Comparison of ENCODE assay signal across 1 cellular context in genomic region chr4:108650212-108651067, GRCh38.
TF ChIP-seq lines count a peak whose summit lies in the region.

Gene OSTC (plus strand): TSS chr4:108650599. CDS start chr4:108650656, 57 bp downstream.

TF ChIP-seq in HepG2, 621 proteins besides CTCF, POLR2A, EP300 and RAD21 (continued from another document and continues in another):
- TF ChIP-seq, protein P1, sequence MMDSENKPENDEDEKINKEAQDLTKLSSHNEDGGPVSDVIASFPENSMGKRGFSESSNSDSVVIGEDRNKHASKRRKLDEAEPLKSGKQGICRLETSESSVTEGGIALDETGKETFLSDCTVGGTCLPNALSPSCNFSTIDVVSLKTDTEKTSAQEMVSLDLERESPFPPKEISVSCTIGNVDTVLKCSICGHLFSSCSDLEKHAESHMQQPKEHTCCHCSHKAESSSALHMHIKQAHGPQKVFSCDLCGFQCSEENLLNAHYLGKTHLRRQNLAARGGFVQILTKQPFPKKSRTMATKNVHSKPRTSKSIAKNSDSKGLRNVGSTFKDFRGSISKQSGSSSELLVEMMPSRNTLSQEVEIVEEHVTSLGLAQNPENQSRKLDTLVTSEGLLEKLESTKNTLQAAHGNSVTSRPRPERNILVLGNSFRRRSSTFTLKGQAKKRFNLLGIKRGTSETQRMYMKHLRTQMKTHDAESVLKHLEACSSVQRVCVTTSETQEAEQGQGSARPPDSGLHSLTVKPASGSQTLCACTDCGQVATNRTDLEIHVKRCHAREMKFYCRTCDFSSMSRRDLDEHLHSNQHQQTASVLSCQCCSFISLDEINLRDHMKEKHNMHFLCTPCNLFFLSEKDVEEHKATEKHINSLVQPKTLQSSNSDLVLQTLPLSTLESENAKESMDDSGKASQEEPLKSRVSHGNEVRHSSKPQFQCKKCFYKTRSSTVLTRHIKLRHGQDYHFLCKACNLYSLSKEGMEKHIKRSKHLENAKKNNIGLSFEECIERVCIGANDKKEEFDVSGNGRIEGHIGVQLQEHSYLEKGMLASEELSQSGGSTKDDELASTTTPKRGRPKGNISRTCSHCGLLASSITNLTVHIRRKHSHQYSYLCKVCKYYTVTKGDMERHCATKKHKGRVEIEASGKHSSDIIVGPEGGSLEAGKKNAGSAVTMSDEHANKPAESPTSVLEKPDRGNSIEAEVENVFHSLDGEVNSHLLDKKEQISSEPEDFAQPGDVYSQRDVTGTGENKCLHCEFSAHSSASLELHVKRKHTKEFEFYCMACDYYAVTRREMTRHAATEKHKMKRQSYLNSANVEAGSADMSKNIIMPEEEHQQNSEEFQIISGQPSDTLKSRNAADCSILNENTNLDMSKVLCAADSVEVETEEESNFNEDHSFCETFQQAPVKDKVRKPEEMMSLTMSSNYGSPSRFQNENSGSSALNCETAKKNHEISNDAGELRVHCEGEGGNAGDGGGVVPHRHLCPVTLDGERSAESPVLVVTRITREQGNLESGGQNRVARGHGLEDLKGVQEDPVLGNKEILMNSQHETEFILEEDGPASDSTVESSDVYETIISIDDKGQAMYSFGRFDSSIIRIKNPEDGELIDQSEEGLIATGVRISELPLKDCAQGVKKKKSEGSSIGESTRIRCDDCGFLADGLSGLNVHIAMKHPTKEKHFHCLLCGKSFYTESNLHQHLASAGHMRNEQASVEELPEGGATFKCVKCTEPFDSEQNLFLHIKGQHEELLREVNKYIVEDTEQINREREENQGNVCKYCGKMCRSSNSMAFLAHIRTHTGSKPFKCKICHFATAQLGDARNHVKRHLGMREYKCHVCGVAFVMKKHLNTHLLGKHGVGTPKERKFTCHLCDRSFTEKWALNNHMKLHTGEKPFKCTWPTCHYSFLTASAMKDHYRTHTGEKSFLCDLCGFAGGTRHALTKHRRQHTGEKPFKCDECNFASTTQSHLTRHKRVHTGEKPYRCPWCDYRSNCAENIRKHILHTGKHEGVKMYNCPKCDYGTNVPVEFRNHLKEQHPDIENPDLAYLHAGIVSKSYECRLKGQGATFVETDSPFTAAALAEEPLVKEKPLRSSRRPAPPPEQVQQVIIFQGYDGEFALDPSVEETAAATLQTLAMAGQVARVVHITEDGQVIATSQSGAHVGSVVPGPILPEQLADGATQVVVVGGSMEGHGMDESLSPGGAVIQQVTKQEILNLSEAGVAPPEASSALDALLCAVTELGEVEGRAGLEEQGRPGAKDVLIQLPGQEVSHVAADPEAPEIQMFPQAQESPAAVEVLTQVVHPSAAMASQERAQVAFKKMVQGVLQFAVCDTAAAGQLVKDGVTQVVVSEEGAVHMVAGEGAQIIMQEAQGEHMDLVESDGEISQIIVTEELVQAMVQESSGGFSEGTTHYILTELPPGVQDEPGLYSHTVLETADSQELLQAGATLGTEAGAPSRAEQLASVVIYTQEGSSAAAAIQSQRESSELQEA (CRISPR knock-in tag; IDR thresholded peaks at IDR 0.05; ENCODE audit: not compliant biosample characterization) = no peak
- TF ChIP-seq ZSCAN20 (CRISPR knock-in tag; IDR thresholded peaks at IDR 0.05; ENCODE audit: borderline replicate concordance) = no peak
- TF ChIP-seq ZNF616 (CRISPR knock-in tag; IDR thresholded peaks at IDR 0.05; ENCODE audit: low read depth) = 0 out of 2 replicates have a peak, but pooled peaks have one; percentile 63
- peak; percentile 44; the same call in 1 of the 2 replicates for TF ChIP-seq ZNF614 (CRISPR knock-in tag; IDR thresholded peaks at IDR 0.05; ENCODE audit: borderline replicate concordance)
- TF ChIP-seq, protein P2, sequence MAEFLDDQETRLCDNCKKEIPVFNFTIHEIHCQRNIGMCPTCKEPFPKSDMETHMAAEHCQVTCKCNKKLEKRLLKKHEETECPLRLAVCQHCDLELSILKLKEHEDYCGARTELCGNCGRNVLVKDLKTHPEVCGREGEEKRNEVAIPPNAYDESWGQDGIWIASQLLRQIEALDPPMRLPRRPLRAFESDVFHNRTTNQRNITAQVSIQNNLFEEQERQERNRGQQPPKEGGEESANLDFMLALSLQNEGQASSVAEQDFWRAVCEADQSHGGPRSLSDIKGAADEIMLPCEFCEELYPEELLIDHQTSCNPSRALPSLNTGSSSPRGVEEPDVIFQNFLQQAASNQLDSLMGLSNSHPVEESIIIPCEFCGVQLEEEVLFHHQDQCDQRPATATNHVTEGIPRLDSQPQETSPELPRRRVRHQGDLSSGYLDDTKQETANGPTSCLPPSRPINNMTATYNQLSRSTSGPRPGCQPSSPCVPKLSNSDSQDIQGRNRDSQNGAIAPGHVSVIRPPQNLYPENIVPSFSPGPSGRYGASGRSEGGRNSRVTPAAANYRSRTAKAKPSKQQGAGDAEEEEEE (CRISPR knock-in tag; IDR thresholded peaks at IDR 0.05; ENCODE audit: borderline replicate concordance) = no peak
- no peak for TF ChIP-seq ZNF260 (CRISPR knock-in tag; IDR thresholded peaks at IDR 0.05; ENCODE audit: borderline replicate concordance, low read depth)
- 0 out of 2 replicates have a peak, but pooled peaks have one; percentile 59 for TF ChIP-seq ZNF138 (CRISPR knock-in tag; IDR thresholded peaks at IDR 0.05; ENCODE audit: low read depth)
- TF ChIP-seq THAP9 (CRISPR knock-in tag; IDR thresholded peaks at IDR 0.05; ENCODE audit: borderline replicate concordance) = peak; percentile 74; the same call in 1 of the 2 replicates
- TF ChIP-seq MYNN (CRISPR knock-in tag; IDR thresholded peaks at IDR 0.05; ENCODE audit: low read depth) = no peak
- TF ChIP-seq, protein P3, sequence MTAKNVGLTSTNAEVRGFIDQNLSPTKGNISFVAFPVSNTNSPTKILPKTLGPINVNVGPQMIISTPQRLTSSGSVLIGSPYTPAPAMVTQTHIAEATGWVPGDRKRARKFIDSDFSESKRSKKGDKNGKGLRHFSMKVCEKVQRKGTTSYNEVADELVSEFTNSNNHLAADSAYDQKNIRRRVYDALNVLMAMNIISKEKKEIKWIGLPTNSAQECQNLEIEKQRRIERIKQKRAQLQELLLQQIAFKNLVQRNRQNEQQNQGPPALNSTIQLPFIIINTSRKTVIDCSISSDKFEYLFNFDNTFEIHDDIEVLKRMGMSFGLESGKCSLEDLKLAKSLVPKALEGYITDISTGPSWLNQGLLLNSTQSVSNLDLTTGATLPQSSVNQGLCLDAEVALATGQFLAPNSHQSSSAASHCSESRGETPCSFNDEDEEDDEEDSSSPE (CRISPR knock-in tag; IDR thresholded peaks at IDR 0.05) = peak; percentile 86
- TF ChIP-seq, protein P4, sequence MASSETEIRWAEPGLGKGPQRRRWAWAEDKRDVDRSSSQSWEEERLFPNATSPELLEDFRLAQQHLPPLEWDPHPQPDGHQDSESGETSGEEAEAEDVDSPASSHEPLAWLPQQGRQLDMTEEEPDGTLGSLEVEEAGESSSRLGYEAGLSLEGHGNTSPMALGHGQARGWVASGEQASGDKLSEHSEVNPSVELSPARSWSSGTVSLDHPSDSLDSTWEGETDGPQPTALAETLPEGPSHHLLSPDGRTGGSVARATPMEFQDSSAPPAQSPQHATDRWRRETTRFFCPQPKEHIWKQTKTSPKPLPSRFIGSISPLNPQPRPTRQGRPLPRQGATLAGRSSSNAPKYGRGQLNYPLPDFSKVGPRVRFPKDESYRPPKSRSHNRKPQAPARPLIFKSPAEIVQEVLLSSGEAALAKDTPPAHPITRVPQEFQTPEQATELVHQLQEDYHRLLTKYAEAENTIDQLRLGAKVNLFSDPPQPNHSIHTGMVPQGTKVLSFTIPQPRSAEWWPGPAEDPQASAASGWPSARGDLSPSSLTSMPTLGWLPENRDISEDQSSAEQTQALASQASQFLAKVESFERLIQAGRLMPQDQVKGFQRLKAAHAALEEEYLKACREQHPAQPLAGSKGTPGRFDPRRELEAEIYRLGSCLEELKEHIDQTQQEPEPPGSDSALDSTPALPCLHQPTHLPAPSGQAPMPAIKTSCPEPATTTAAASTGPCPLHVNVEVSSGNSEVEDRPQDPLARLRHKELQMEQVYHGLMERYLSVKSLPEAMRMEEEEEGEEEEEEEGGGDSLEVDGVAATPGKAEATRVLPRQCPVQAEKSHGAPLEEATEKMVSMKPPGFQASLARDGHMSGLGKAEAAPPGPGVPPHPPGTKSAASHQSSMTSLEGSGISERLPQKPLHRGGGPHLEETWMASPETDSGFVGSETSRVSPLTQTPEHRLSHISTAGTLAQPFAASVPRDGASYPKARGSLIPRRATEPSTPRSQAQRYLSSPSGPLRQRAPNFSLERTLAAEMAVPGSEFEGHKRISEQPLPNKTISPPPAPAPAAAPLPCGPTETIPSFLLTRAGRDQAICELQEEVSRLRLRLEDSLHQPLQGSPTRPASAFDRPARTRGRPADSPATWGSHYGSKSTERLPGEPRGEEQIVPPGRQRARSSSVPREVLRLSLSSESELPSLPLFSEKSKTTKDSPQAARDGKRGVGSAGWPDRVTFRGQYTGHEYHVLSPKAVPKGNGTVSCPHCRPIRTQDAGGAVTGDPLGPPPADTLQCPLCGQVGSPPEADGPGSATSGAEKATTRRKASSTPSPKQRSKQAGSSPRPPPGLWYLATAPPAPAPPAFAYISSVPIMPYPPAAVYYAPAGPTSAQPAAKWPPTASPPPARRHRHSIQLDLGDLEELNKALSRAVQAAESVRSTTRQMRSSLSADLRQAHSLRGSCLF (CRISPR knock-in tag; IDR thresholded peaks at IDR 0.05; ENCODE audit: borderline replicate concordance) = no peak
- TF ChIP-seq, protein P5, sequence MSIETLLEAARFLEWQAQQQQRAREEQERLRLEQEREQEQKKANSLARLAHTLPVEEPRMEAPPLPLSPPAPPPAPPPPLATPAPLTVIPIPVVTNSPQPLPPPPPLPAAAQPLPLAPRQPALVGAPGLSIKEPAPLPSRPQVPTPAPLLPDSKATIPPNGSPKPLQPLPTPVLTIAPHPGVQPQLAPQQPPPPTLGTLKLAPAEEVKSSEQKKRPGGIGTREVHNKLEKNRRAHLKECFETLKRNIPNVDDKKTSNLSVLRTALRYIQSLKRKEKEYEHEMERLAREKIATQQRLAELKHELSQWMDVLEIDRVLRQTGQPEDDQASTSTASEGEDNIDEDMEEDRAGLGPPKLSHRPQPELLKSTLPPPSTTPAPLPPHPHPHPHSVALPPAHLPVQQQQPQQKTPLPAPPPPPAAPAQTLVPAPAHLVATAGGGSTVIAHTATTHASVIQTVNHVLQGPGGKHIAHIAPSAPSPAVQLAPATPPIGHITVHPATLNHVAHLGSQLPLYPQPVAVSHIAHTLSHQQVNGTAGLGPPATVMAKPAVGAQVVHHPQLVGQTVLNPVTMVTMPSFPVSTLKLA (IDR thresholded peaks at IDR 0.05) = peak; percentile 49
- no peak for TF ChIP-seq MTA3 (CRISPR knock-in tag; IDR thresholded peaks at IDR 0.05)
- TF ChIP-seq, protein P6, sequence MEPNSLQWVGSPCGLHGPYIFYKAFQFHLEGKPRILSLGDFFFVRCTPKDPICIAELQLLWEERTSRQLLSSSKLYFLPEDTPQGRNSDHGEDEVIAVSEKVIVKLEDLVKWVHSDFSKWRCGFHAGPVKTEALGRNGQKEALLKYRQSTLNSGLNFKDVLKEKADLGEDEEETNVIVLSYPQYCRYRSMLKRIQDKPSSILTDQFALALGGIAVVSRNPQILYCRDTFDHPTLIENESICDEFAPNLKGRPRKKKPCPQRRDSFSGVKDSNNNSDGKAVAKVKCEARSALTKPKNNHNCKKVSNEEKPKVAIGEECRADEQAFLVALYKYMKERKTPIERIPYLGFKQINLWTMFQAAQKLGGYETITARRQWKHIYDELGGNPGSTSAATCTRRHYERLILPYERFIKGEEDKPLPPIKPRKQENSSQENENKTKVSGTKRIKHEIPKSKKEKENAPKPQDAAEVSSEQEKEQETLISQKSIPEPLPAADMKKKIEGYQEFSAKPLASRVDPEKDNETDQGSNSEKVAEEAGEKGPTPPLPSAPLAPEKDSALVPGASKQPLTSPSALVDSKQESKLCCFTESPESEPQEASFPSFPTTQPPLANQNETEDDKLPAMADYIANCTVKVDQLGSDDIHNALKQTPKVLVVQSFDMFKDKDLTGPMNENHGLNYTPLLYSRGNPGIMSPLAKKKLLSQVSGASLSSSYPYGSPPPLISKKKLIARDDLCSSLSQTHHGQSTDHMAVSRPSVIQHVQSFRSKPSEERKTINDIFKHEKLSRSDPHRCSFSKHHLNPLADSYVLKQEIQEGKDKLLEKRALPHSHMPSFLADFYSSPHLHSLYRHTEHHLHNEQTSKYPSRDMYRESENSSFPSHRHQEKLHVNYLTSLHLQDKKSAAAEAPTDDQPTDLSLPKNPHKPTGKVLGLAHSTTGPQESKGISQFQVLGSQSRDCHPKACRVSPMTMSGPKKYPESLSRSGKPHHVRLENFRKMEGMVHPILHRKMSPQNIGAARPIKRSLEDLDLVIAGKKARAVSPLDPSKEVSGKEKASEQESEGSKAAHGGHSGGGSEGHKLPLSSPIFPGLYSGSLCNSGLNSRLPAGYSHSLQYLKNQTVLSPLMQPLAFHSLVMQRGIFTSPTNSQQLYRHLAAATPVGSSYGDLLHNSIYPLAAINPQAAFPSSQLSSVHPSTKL (CRISPR knock-in tag; IDR thresholded peaks at IDR 0.05) = 0 out of 2 replicates have a peak, but pooled peaks have one; percentile 7
- no peak for TF ChIP-seq ZNF326 (CRISPR knock-in tag; IDR thresholded peaks at IDR 0.05; ENCODE audit: borderline replicate concordance)
- TF ChIP-seq ZNF878 (CRISPR knock-in tag; IDR thresholded peaks at IDR 0.05) = peak; percentile 77
- TF ChIP-seq ZBTB7A (CRISPR knock-in tag; IDR thresholded peaks at IDR 0.05) = no peak
- TF ChIP-seq CHCHD3 (CRISPR knock-in tag; IDR thresholded peaks at IDR 0.05) = no peak
- TF ChIP-seq HMGA1 (CRISPR knock-in tag; conservative IDR thresholded peaks at IDR 0.05) = no peak
- TF ChIP-seq ZFP90 (CRISPR knock-in tag; IDR thresholded peaks at IDR 0.05; ENCODE audit: borderline replicate concordance) = 0 out of 2 replicates have a peak, but pooled peaks have one; percentile 74
- no peak for TF ChIP-seq ZNF678 (CRISPR knock-in tag; IDR thresholded peaks at IDR 0.05)
- no peak for TF ChIP-seq ZKSCAN5 (CRISPR knock-in tag; IDR thresholded peaks at IDR 0.05)
- TF ChIP-seq, protein P7, sequence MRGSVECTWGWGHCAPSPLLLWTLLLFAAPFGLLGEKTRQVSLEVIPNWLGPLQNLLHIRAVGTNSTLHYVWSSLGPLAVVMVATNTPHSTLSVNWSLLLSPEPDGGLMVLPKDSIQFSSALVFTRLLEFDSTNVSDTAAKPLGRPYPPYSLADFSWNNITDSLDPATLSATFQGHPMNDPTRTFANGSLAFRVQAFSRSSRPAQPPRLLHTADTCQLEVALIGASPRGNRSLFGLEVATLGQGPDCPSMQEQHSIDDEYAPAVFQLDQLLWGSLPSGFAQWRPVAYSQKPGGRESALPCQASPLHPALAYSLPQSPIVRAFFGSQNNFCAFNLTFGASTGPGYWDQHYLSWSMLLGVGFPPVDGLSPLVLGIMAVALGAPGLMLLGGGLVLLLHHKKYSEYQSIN (CRISPR knock-in tag; IDR thresholded peaks at IDR 0.05; ENCODE audit: borderline replicate concordance) = no peak
- TF ChIP-seq ZNF883 (CRISPR knock-in tag; IDR thresholded peaks at IDR 0.05; ENCODE audit: not compliant biosample characterization) = peak; percentile 63
- TF ChIP-seq ZFP37 (CRISPR knock-in tag; IDR thresholded peaks at IDR 0.05; ENCODE audit: borderline replicate concordance) = no peak
